In the genomic region with DNA sequence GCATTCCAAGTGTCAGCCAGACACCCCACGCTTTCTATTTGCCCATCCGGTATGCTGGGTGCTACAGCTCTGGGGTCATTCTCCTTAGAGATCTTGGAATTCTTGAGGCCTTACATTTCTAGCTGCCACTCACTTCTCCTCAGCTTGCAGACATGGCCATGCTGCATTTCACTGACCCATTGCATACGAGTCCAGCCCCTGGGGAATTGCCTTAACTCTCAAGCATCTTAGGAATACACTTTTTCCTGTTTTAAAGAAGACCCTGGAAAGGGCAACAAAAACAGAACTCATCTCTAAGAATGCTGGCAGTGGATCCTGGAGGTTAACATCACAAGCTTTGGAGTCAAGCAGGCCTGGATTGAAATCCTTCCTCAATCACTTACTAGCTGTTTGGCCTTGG, we compare ENCODE assay signal across 24 cellular contexts.
"Had no signal": no experiment of that assay in that cellular context is flagged by ENCODE, and none has a peak within 500 bp of the region (broad histone marks: within the 10 kb centered on the region; RNA-seq: fewer than 3 reads in every experiment).

No MANE protein-coding gene starts in this region.

- H3K4me1 ChIP-seq: gastroesophageal sphincter, right atrium auricular region, testis, transverse colon had no signal

- H3K27me3 ChIP-seq: gastroesophageal sphincter, right atrium auricular region, testis, transverse colon had no signal

- H3K4me3 ChIP-seq: gastroesophageal sphincter, right atrium auricular region, testis, transverse colon had no signal

- ATAC-seq: activated CD4-positive, CD25-positive, alpha-beta regulatory T cell treated with anti-CD3 and anti-CD28 coated beads, Interleukin-2, amount 50 U/mL, for 24 hours; gastroesophageal sphincter; naive thymus-derived CD4-positive, alpha-beta T cell; stimulated activated naive CD8-positive, alpha-beta T cell treated with anti-CD3 and anti-CD28 coated beads, Interleukin-15, Interleukin-2, amounts not matched to agents 100 U/mL and 50 U/mL, for 24 hours; T-helper 17 cell had no signal

- H3K9me3 ChIP-seq: gastroesophageal sphincter, right atrium auricular region, testis, transverse colon had no signal

- DNase-seq: activated CD4-positive, alpha-beta memory T cell treated with anti-CD3 and anti-CD28 coated beads for 36 hours; activated CD4-positive, alpha-beta T cell treated with anti-CD3 and anti-CD28 coated beads, Interleukin-2, amount 10 ng/mL, durations not matched to agents 24 days and 14 days; activated CD8-positive, alpha-beta memory T cell treated with anti-CD3 and anti-CD28 coated beads, Interleukin-2, amount 50 U/mL, for 4 hours; activated effector memory CD4-positive, alpha-beta T cell treated with anti-CD3 and anti-CD28 coated beads, Interleukin-2, amount 50 U/mL, for 16 hours; activated naive CD4-positive, alpha-beta T cell treated with anti-CD3 and anti-CD28 coated beads for 36 hours; activated naive CD8-positive, alpha-beta T cell treated with anti-CD3 and anti-CD28 coated beads, Interleukin-2, amount 10 ng/mL, durations not matched to agents 7 days and 5 days; activated T-cell treated with anti-CD3 and anti-CD28 coated beads, Interleukin-2, amount 50 U/mL, for 1 hour; amniotic stem cell; caudate nucleus; dermis blood vessel endothelial cell; effector CD4-positive, alpha-beta T cell; midbrain; naive thymus-derived CD4-positive, alpha-beta T cell; stimulated activated CD4-positive, alpha-beta T cell treated with anti-CD3 and anti-CD28 coated beads, Interleukin-4, amount 100 ng/mL, for 1 hour; stimulated activated naive CD8-positive, alpha-beta T cell treated with anti-CD3 and anti-CD28 coated beads, Interleukin-15, Interleukin-2, amounts not matched to agents 100 U/mL and 50 U/mL, for 24 hours; T-helper 17 cell; T1000; testis; transverse colon; WERI-Rb-1 had no signal

- H3K27ac ChIP-seq: epithelial cell of prostate, gastroesophageal sphincter, right atrium auricular region, testis, transverse colon, WERI-Rb-1 had no signal

- H3K36me3 ChIP-seq: gastroesophageal sphincter, right atrium auricular region, transverse colon, WERI-Rb-1 had no signal
